Comparison of ENCODE assay signal across 1 cellular context in the genomic region with DNA sequence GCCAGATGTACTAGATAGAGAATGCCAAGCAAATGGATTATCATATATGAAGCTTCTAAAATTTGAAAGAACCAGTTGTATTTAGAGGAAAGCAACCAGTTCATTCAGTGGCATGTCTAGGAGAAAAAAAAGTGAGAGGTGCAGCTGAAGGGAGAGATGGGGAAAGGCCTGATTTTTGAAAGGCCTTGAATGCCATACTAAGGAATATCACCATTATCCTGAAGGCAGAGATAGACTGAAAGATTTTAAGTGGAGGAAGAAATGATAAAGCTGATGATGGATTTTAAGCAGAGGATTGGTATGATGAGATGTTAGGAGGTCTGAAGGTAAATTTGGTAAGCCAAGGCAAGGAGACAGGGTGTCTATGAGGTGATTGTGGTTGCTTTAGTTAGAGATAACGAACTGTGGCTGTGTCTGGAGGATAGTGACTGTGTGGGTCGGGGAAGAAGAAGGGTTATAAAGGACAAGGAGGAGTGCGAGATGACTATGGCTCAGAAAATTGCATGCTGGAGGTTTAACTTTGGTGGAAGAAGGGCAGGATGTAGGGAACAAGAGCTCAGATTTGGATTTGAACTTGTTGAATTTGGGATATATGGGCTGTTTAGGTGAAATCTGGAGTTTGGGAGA.
TF ChIP-seq lines count a peak whose summit lies in the region.

No MANE protein-coding gene starts in this region.

TF ChIP-seq in HEK293, 187 proteins besides CTCF, POLR2A, EP300 and RAD21:
- TF ChIP-seq GLI4 (tag by site-specific recombination; IDR thresholded peaks at IDR 0.05) (peak; percentile 95), ZNF214 (tag by site-specific recombination; IDR thresholded peaks at IDR 0.05; ENCODE audit: borderline replicate concordance) (no peak)
- TF ChIP-seq, protein P1, sequence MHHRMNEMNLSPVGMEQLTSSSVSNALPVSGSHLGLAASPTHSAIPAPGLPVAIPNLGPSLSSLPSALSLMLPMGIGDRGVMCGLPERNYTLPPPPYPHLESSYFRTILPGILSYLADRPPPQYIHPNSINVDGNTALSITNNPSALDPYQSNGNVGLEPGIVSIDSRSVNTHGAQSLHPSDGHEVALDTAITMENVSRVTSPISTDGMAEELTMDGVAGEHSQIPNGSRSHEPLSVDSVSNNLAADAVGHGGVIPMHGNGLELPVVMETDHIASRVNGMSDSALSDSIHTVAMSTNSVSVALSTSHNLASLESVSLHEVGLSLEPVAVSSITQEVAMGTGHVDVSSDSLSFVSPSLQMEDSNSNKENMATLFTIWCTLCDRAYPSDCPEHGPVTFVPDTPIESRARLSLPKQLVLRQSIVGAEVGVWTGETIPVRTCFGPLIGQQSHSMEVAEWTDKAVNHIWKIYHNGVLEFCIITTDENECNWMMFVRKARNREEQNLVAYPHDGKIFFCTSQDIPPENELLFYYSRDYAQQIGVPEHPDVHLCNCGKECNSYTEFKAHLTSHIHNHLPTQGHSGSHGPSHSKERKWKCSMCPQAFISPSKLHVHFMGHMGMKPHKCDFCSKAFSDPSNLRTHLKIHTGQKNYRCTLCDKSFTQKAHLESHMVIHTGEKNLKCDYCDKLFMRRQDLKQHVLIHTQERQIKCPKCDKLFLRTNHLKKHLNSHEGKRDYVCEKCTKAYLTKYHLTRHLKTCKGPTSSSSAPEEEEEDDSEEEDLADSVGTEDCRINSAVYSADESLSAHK (tag by site-specific recombination; IDR thresholded peaks at IDR 0.05), result no peak
